In genomic region chr2:27717070-27717453, GRCh38 we compare ENCODE assay signal across 10 cellular contexts. TPM values are rescaled to one million over a fixed set of nuclear protein-coding genes. Genes with fewer than 3 reads are reported as not detected.
DNase-seq lines count a peak whose midpoint lies in the region; ATAC-seq and TF ChIP-seq lines count a peak whose summit lies in the region.
"Had no signal": no experiment of that assay in that cellular context is flagged by ENCODE, and none has a peak within 500 bp of the region (broad histone marks: within the 10 kb centered on the region; RNA-seq: fewer than 3 reads in every experiment).

No MANE protein-coding gene starts in this region.

- no peaks in the 10 kb centered on the region for H3K9me3 ChIP-seq in CD4-positive, alpha-beta T cell (ENCODE audit: control insufficient read depth, low read length)

- peaks cover 21% of the 10 kb centered on the region for H3K4me1 Mint-ChIP-seq in CD4-positive, alpha-beta T cell (ENCODE audit: low read depth)
- H3K4me1 Mint-ChIP-seq in central memory CD8-positive, alpha-beta T cell: peaks cover 24% of the 10 kb centered on the region
- peaks cover 39 to 40% of the 10 kb centered on the region in 2 donors for H3K4me1 Mint-ChIP-seq in natural killer cell treated with Interleukin-12 subunit alpha and Interleukin-12 subunit beta and Interleukin-15 and Interleukin-18, amount 100 ng/mL, for 72 hours (ENCODE audit: low read depth in 2 of 2)

- no peak for DNase-seq in CD4-positive, alpha-beta T cell
- DNase-seq in central memory CD8-positive, alpha-beta T cell (ENCODE audit: low spot score in 2 of 2): no peak
- DNase-seq in natural killer cell treated with Interleukin-12 subunit alpha and Interleukin-12 subunit beta and Interleukin-15 and Interleukin-18, amount 100 ng/mL, for 72 hours (ENCODE audit: low spot score): no peak
- DNase-seq in DMS114 treated with DMSO at 0.1 percent for 48 hours (lab: John Stamatoyannopoulos, UW; ENCODE audit: unreplicated experiment) (no peak), iPS-NIHi11 (ENCODE audit: low spot score) (no peak), NCI-H2029 (lab: John Stamatoyannopoulos, UW) (no peak)

- no peak overlapping the region for H3K9ac ChIP-seq in KMS-11

- H3K27me3 Mint-ChIP-seq in CD4-positive, alpha-beta T cell: peaks cover 25% of the 10 kb centered on the region
- H3K27me3 Mint-ChIP-seq in central memory CD8-positive, alpha-beta T cell: peaks cover 21% of the 10 kb centered on the region
- peaks cover 0 to 15% of the 10 kb centered on the region in 2 donors for H3K27me3 Mint-ChIP-seq in natural killer cell treated with Interleukin-12 subunit alpha and Interleukin-12 subunit beta and Interleukin-15 and Interleukin-18, amount 100 ng/mL, for 72 hours

- TF ChIP-seq CTCF in CD4-positive, alpha-beta T cell (IDR thresholded peaks at IDR 0.05): no peak
- TF ChIP-seq CTCF in KMS-11 (conservative IDR thresholded peaks at IDR 0.05; ENCODE audit: low read depth, low read length): no peak

- H3K4me3 ChIP-seq in KMS-11 (IDR thresholded peaks at IDR 0.05; ENCODE audit: insufficient read depth, low read depth, low read length): no peak overlapping the region
- H3K4me3 ChIP-seq: GM12878 had no signal

- POLR2A ChIA-PET in CD4-positive, alpha-beta T cell (lab: Charles Lee): interaction anchor here (1.0 kb wide), 1 partner anchor 173 kb away, joined by 3 read pairs; the partner anchor contains the start of genes BABAM2 and RBKS

- H3K79me2 ChIP-seq in KMS-11 (ENCODE audit: insufficient read depth, low read depth): no peaks in the 10 kb centered on the region

- intact Hi-C loops in CD4-positive, alpha-beta T cell (cut with DNase I, micrococcal nuclease): no loop called here

- CTCF ChIA-PET in CD4-positive, alpha-beta T cell (lab: Charles Lee): interaction anchor here (1.3 kb wide), 1 partner anchor 34 kb away, joined by 5 read pairs; no protein-coding TSS in a partner anchor

- peaks cover 75% of the 10 kb centered on the region for H3K4me1 ChIP-seq in KMS-11 (ENCODE audit: low read depth, poor library complexity, severe bottlenecking)

- ATAC-seq in CD4-positive, alpha-beta T cell (ENCODE audit: poor library complexity): no peak
- ATAC-seq in central memory CD8-positive, alpha-beta T cell (replicated peaks; ENCODE audit: extremely low read depth, poor library complexity, severe bottlenecking): no peak
- no peak for ATAC-seq in natural killer cell treated with Interleukin-12 subunit alpha and Interleukin-12 subunit beta and Interleukin-15 and Interleukin-18, amount 100 ng/mL, for 72 hours
- ATAC-seq in HG02973 (IDR thresholded peaks at IDR 0.05; ENCODE audit: unreplicated experiment): no peak
- ATAC-seq: GM12878 had no signal

- H3K4me3 Mint-ChIP-seq in CD4-positive, alpha-beta T cell: peak overlapping the region; percentile 69
- peak overlapping the region; percentile 57 for H3K4me3 Mint-ChIP-seq in central memory CD8-positive, alpha-beta T cell
- peak overlapping the region; percentile 72 for H3K4me3 Mint-ChIP-seq in natural killer cell treated with Interleukin-12 subunit alpha and Interleukin-12 subunit beta and Interleukin-15 and Interleukin-18, amount 100 ng/mL, for 72 hours

- H3K36me3 ChIP-seq in KMS-11 (ENCODE audit: insufficient read depth): no peaks in the 10 kb centered on the region

- H4K20me1 ChIP-seq in KMS-11 (ENCODE audit: insufficient read depth): no peaks in the 10 kb centered on the region

- H3K36me3 Mint-ChIP-seq in CD4-positive, alpha-beta T cell (ENCODE audit: low read depth): no peaks in the 10 kb centered on the region
- no peaks in the 10 kb centered on the region for H3K36me3 Mint-ChIP-seq in central memory CD8-positive, alpha-beta T cell (ENCODE audit: insufficient read depth)
- no peaks in the 10 kb centered on the region for H3K36me3 Mint-ChIP-seq in natural killer cell treated with Interleukin-12 subunit alpha and Interleukin-12 subunit beta and Interleukin-15 and Interleukin-18, amount 100 ng/mL, for 72 hours
- H3K36me3 Mint-ChIP-seq: memory B cell had no signal

- no peak overlapping the region for H3K27ac ChIP-seq in CD4-positive, alpha-beta T cell (ENCODE audit: low read depth, low read length)
- no peak overlapping the region for H3K27ac ChIP-seq in KMS-11

- H3K9me3 Mint-ChIP-seq in CD4-positive, alpha-beta T cell: no peaks in the 10 kb centered on the region
- no peaks in the 10 kb centered on the region for H3K9me3 Mint-ChIP-seq in central memory CD8-positive, alpha-beta T cell
- H3K9me3 Mint-ChIP-seq in natural killer cell treated with Interleukin-12 subunit alpha and Interleukin-12 subunit beta and Interleukin-15 and Interleukin-18, amount 100 ng/mL, for 72 hours: no peaks in the 10 kb centered on the region
- H3K9me3 Mint-ChIP-seq: memory B cell had no signal

- H2AFZ ChIP-seq in KMS-11 (ENCODE audit: low read depth): no peak overlapping the region; the same call in 1 of the 2 replicates

- H3K27ac Mint-ChIP-seq in CD4-positive, alpha-beta T cell: no peak overlapping the region
- no peak overlapping the region for H3K27ac Mint-ChIP-seq in central memory CD8-positive, alpha-beta T cell (ENCODE audit: low read depth)
- H3K27ac Mint-ChIP-seq in natural killer cell treated with Interleukin-12 subunit alpha and Interleukin-12 subunit beta and Interleukin-15 and Interleukin-18, amount 100 ng/mL, for 72 hours: peak overlapping the region in 1 of 2 donors; percentile 17
- H3K27ac Mint-ChIP-seq: memory B cell had no signal

- peaks cover 10% of the 10 kb centered on the region for H3K27me3 ChIP-seq in CD4-positive, alpha-beta T cell (ENCODE audit: control insufficient read depth, insufficient read depth, low read length)
- H3K27me3 ChIP-seq in KMS-11 (ENCODE audit: insufficient read depth, low read depth): no peaks in the 10 kb centered on the region

- 0 out of 2 replicates have a peak overlapping the region, but pooled peaks have one; percentile 45 for H3K4me2 ChIP-seq in KMS-11

RNA-seq across cellular contexts. Expression of gene SLC4A1AP, which starts 53.4 kb away (rescaled TPM):
- 10 to 100 TPM; 14.2 to 15.3 TPM for total RNA-seq in CD4-positive, alpha-beta T cell
- total RNA-seq in natural killer cell treated with Interleukin-12 subunit alpha and Interleukin-12 subunit beta and Interleukin-15 and Interleukin-18, amount 100 ng/mL, for 72 hours: 10 to 100 TPM; 31.1 to 33.3 TPM

RNA-seq across cellular contexts. Expression of gene SUPT7L, which starts 53.6 kb away (rescaled TPM):
- total RNA-seq in CD4-positive, alpha-beta T cell: 10 to 100 TPM; 48.5 to 52.2 TPM
- 10 to 100 TPM; 32.9 to 41.9 TPM for total RNA-seq in natural killer cell treated with Interleukin-12 subunit alpha and Interleukin-12 subunit beta and Interleukin-15 and Interleukin-18, amount 100 ng/mL, for 72 hours

RNA-seq across cellular contexts. Expression of gene MRPL33, which starts 54.5 kb away (rescaled TPM):
- total RNA-seq in CD4-positive, alpha-beta T cell: 10 to 100 TPM; 33.1 to 37.2 TPM
- total RNA-seq in natural killer cell treated with Interleukin-12 subunit alpha and Interleukin-12 subunit beta and Interleukin-15 and Interleukin-18, amount 100 ng/mL, for 72 hours: 10 to 100 TPM; 58.3 to 77.6 TPM
